Comparison of ENCODE assay signal across 8 cellular contexts in genomic region chr7:129501760-129502707, GRCh38. TPM values are rescaled to one million over a fixed set of nuclear protein-coding genes. Genes with fewer than 3 reads are reported as not detected.
A peak's percentile ranks its signal among the peaks of the same experiment; 100 is the strongest.
DNase-seq lines count a peak whose midpoint lies in the region; ATAC-seq and TF ChIP-seq lines count a peak whose summit lies in the region.

TSS of gene SMKR1 (plus strand) at chr7:129502531. CDS start at chr7:129502825, 294 bp downstream.

- peak within 1 kb of the TSS; percentile 74 for H3K4me3 Mint-ChIP-seq in activated CD8-positive, alpha-beta T cell treated with anti-CD3 and anti-CD28 coated beads for 36 hours
- peak within 1 kb of the TSS; percentile 73 to 75 for H3K4me3 Mint-ChIP-seq in effector memory CD8-positive, alpha-beta T cell

- TF ChIP-seq CTCF in BE2C (IDR thresholded peaks at IDR 0.05; ENCODE audit: low read depth, low read length) = no peak
- TF ChIP-seq CTCF in activated CD8-positive, alpha-beta T cell treated with anti-CD3 and anti-CD28 coated beads for 36 hours (IDR thresholded peaks at IDR 0.05) = no peak

- H3K36me3 ChIP-seq in BE2C = no peaks in the 10 kb centered on the region

- no peaks in the 10 kb centered on the region for H3K9me3 ChIP-seq in BE2C

- peak; percentile 88 for DNase-seq in BE2C
- peak; percentile 48 to 94 for DNase-seq in NCI-H526 (lab: John Stamatoyannopoulos, UW)
- DNase-seq in activated CD8-positive, alpha-beta T cell treated with anti-CD3 and anti-CD28 coated beads for 36 hours = peak; percentile 86
- DNase-seq in effector memory CD8-positive, alpha-beta T cell = peak; percentile 93 to 97 (median 95)
- peak; percentile 64 for DNase-seq in middle frontal gyrus (ENCODE audit: extremely low spot score, low spot score)
- DNase-seq in stimulated activated CD8-positive, alpha-beta memory T cell treated with anti-CD3 and anti-CD28 coated beads, Interleukin-2, amount 100 ng/mL, for 1 hour (ENCODE audit: low read depth in 2 of 2) = peak; percentile 80 to 88

- peak within 1 kb of the TSS; percentile 48 for H3K27ac Mint-ChIP-seq in activated CD8-positive, alpha-beta T cell treated with anti-CD3 and anti-CD28 coated beads for 36 hours
- H3K27ac Mint-ChIP-seq in effector memory CD8-positive, alpha-beta T cell = peak within 1 kb of the TSS; percentile 84

- peak; percentile 91 for ATAC-seq in GM19043 (IDR thresholded peaks at IDR 0.05; ENCODE audit: low read depth, unreplicated experiment)
- ATAC-seq in HG03342 (IDR thresholded peaks at IDR 0.05; ENCODE audit: unreplicated experiment) = peak; percentile 94
- ATAC-seq in activated CD8-positive, alpha-beta T cell treated with anti-CD3 and anti-CD28 coated beads for 36 hours = peak; percentile 96
- ATAC-seq in effector memory CD8-positive, alpha-beta T cell (replicated peaks) = peak; percentile 94

- H3K27me3 Mint-ChIP-seq in activated CD8-positive, alpha-beta T cell treated with anti-CD3 and anti-CD28 coated beads for 36 hours = no peaks in the 10 kb centered on the region
- H3K27me3 Mint-ChIP-seq in effector memory CD8-positive, alpha-beta T cell = no peaks in the 10 kb centered on the region

- peaks cover 13% of the 10 kb centered on the region for H3K4me1 Mint-ChIP-seq in activated CD8-positive, alpha-beta T cell treated with anti-CD3 and anti-CD28 coated beads for 36 hours (ENCODE audit: low read depth)
- H3K4me1 Mint-ChIP-seq in effector memory CD8-positive, alpha-beta T cell (ENCODE audit: low read depth in 2 of 2) = peaks cover 19 to 24% of the 10 kb centered on the region in 2 donors

- H3K4me1 ChIP-seq in BE2C = no peaks in the 10 kb centered on the region

- intact Hi-C loops in activated CD8-positive, alpha-beta T cell treated with anti-CD3 and anti-CD28 coated beads for 36 hours (cut with micrococcal nuclease) = no loop called here

- CTCF ChIA-PET in activated CD8-positive, alpha-beta T cell treated with anti-CD3 and anti-CD28 coated beads for 36 hours (lab: Charles Lee) = interaction anchor here (1.0 kb wide), 1 partner anchor 105 kb away, joined by 3 read pairs; no protein-coding TSS in a partner anchor

- H3K9me3 Mint-ChIP-seq in activated CD8-positive, alpha-beta T cell treated with anti-CD3 and anti-CD28 coated beads for 36 hours = no peaks in the 10 kb centered on the region
- no peaks in the 10 kb centered on the region for H3K9me3 Mint-ChIP-seq in effector memory CD8-positive, alpha-beta T cell

- POLR2A ChIA-PET in activated CD8-positive, alpha-beta T cell treated with anti-CD3 and anti-CD28 coated beads for 36 hours (lab: Charles Lee) = interaction anchor here (0.6 to 1.0 kb wide), 4 partner anchors 15 to 240 kb away, joined by 3 to 4 read pairs (median 3); no protein-coding TSS in a partner anchor

- peak within 1 kb of the TSS; percentile 62 for H3K4me3 ChIP-seq in BE2C (ENCODE audit: low read depth, low read length)

- H3K27me3 ChIP-seq in BE2C = peaks cover 9% of the 10 kb centered on the region

- H3K36me3 Mint-ChIP-seq in activated CD8-positive, alpha-beta T cell treated with anti-CD3 and anti-CD28 coated beads for 36 hours (ENCODE audit: low read depth) = no peaks in the 10 kb centered on the region
- peaks cover 18% of the 10 kb centered on the region for H3K36me3 Mint-ChIP-seq in effector memory CD8-positive, alpha-beta T cell (ENCODE audit: insufficient read depth)

RNA-seq across cellular contexts. Expression of gene SMKR1, which starts in this region (rescaled TPM):
- polyA plus RNA-seq in BE2C (2012; ENCODE audit: insufficient read depth, insufficient read length, low read depth) = 0.43 TPM
- total RNA-seq in activated CD8-positive, alpha-beta T cell treated with anti-CD3 and anti-CD28 coated beads for 36 hours = 1 to 10 TPM; 2.6 to 3.6 TPM

Comparison
In these comparisons a context has a peak if more than half of its experiments do, and no peak if none do; other contexts are left out.
1. Peak in every context shown above with its lines: DNase-seq, ATAC-seq and H3K4me3 ChIP-seq.